ENCODE assay signal across 12 cellular contexts in the genomic region with DNA sequence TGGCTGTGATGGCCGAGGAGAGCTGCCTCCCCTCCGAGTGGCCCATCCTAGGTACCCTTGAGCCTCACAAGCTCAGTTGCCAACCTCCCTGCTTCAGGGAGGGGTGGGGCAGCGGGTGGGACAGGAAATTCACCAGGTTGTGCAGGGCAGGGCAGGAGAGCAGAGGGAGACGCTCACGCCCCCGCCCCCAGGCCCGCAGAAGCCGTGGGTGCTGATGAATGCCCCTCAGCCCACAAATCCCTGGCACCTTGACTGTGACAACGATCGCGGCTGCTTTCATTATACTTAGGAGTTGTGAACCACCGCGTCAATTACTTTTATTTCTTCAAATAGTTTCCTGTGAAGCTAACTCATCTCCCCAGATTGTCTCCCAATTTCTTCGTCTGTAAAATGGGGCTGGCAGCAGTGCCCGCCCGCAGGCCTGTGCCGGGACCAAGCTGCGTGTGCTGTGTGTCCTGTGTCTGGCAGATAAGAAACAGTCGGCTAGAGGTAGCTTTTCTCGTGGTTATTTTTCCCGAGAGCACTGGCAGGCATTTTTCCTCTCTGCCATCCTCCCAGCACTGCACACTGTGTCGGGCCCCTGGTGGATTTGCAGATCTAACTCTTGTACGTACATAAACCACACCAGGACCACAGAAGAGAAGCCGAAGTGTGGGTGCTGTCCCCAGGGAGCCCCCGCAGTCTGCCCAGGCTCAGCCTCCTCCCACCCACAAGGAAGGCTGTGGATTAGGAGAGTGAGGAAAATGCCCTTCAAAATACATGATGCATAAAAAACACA. TPM values are rescaled to one million over a fixed set of nuclear protein-coding genes. Genes with fewer than 3 reads are reported as not detected.
DNase-seq lines count a peak whose midpoint lies in the region; TF ChIP-seq lines count a peak whose summit lies in the region.
"Had no signal": no experiment of that assay in that cellular context is flagged by ENCODE, and none has a peak within 500 bp of the region (broad histone marks: within the 10 kb centered on the region; RNA-seq: fewer than 3 reads in every experiment).

No MANE protein-coding gene starts in this region.

- peaks cover 8% of the 10 kb centered on the region for H3K27me3 Mint-ChIP-seq in activated naive CD4-positive, alpha-beta T cell treated with anti-CD3 and anti-CD28 coated beads, Interleukin-2, amount 10 ng/mL, durations not matched to agents 7 days and 5 days
- H3K27me3 Mint-ChIP-seq: stimulated activated naive CD8-positive, alpha-beta T cell treated with anti-CD3 and anti-CD28 coated beads, Interleukin-15, Interleukin-2, amounts not matched to agents 100 ng/mL and 50 ng/mL, for 24 hours had no signal

- H3K27me3 ChIP-seq in OCI-LY1 (ENCODE audit: insufficient read depth, low read length) (peaks cover 6% of the 10 kb centered on the region; the same call in 1 of the 2 replicates), spleen (replicated peaks in 1 of 7) (peaks cover 0 to 4% (median 0%) of the 10 kb centered on the region in 7 donors), testis (no peaks in the 10 kb centered on the region)

- no peak overlapping the region for H3K4me3 Mint-ChIP-seq in activated naive CD4-positive, alpha-beta T cell treated with anti-CD3 and anti-CD28 coated beads, Interleukin-2, amount 10 ng/mL, durations not matched to agents 7 days and 5 days
- H3K4me3 Mint-ChIP-seq: stimulated activated naive CD8-positive, alpha-beta T cell treated with anti-CD3 and anti-CD28 coated beads, Interleukin-15, Interleukin-2, amounts not matched to agents 100 ng/mL and 50 ng/mL, for 24 hours had no signal

- H3K4me1 ChIP-seq in OCI-LY1 (ENCODE audit: insufficient read depth, low read length, severe bottlenecking): peaks cover 38% of the 10 kb centered on the region
- peaks cover 13 to 54% (median 53%) of the 10 kb centered on the region in 6 donors for H3K4me1 ChIP-seq in spleen
- H3K4me1 ChIP-seq in testis: peaks cover 5% of the 10 kb centered on the region

- intact Hi-C loops in spleen (cut with DNase I; ENCODE audit: low total_unique reads) (no loop called here), testis (cut with DNase I; ENCODE audit: low total_unique reads) (no loop called here)

- H3K4me3 ChIP-seq in OCI-LY1 (ENCODE audit: low read depth, low read length, poor library complexity, severe bottlenecking) (no peak overlapping the region), spleen (peak overlapping the region in 2 of 8 donors; percentile 14 to 48), testis (no peak overlapping the region)

- TF ChIP-seq POLR2A in spleen (IDR thresholded peaks at IDR 0.05): no peak
- no peak for TF ChIP-seq POLR2A in testis (IDR thresholded peaks at IDR 0.05)

- H4K20me1 ChIP-seq in OCI-LY1 (ENCODE audit: insufficient read depth, low read length): no peaks in the 10 kb centered on the region

- H2AFZ ChIP-seq in OCI-LY1 (ENCODE audit: low read length): no peak overlapping the region

- DNase-seq in activated CD8-positive, alpha-beta memory T cell treated with anti-CD3 and anti-CD28 coated beads, Interleukin-2, amount 50 U/mL, for 48 hours: peak; percentile 57
- no peak for DNase-seq in activated CD8-positive, alpha-beta memory T cell treated with anti-CD3 and anti-CD28 coated beads for 24 hours
- peak; percentile 66 for DNase-seq in activated naive CD4-positive, alpha-beta T cell treated with anti-CD3 and anti-CD28 coated beads, Interleukin-2, amount 10 ng/mL, durations not matched to agents 7 days and 5 days
- DNase-seq in spleen (peak; percentile 80), testis (no peak), NCI-H2171 treated with DMSO at 0.1 percent for 48 hours (lab: John Stamatoyannopoulos, UW) (no peak)
- no peak for DNase-seq in stimulated activated CD4-positive, alpha-beta T cell treated with anti-CD3 and anti-CD28 coated beads, Interleukin-4, amount 100 ng/mL, for 24 hours
- DNase-seq: NCI-H1694 had no signal

- TF ChIP-seq CTCF in OCI-LY1 (IDR thresholded peaks at IDR 0.05; ENCODE audit: low read length) (no peak), spleen (IDR thresholded peaks at IDR 0.05 in 8 of 11, conservative IDR thresholded peaks at IDR 0.05 in 3 of 11) (no peak), testis (IDR thresholded peaks at IDR 0.05) (no peak)

- 30 to 41% (median 39%) methylated on average over 20 to 25 of the region's 25 CpGs for WGBS in spleen, 5 donors
- WGBS in testis, 2 donors: 40 to 46% methylated on average over 22 to 25 of the region's 25 CpGs

- CTCF ChIA-PET in activated naive CD4-positive, alpha-beta T cell treated with anti-CD3 and anti-CD28 coated beads, Interleukin-2, amount 10 ng/mL, durations not matched to agents 7 days and 5 days (lab: Charles Lee): interaction anchor here (1.3 kb wide), 1 partner anchor 86 kb away, joined by 4 read pairs; no protein-coding TSS in a partner anchor

- H3K9me3 ChIP-seq in OCI-LY1 (ENCODE audit: low read length): no peaks in the 10 kb centered on the region
- no peaks in the 10 kb centered on the region for H3K9me3 ChIP-seq in spleen
- no peaks in the 10 kb centered on the region for H3K9me3 ChIP-seq in testis

- H3K36me3 Mint-ChIP-seq in activated naive CD4-positive, alpha-beta T cell treated with anti-CD3 and anti-CD28 coated beads, Interleukin-2, amount 10 ng/mL, durations not matched to agents 7 days and 5 days: peaks cover 8% of the 10 kb centered on the region

- no peaks in the 10 kb centered on the region for H3K9me3 Mint-ChIP-seq in activated naive CD4-positive, alpha-beta T cell treated with anti-CD3 and anti-CD28 coated beads, Interleukin-2, amount 10 ng/mL, durations not matched to agents 7 days and 5 days

- H3K27ac ChIP-seq in OCI-LY1 (ENCODE audit: low read depth, low read length, poor library complexity, severe bottlenecking): peak overlapping the region; percentile 9
- peak overlapping the region; percentile 36 to 92 (median 72) for H3K27ac ChIP-seq in spleen
- H3K27ac ChIP-seq in testis: no peak overlapping the region

- H3K9ac ChIP-seq in OCI-LY1 (ENCODE audit: low read length): no peak overlapping the region

- no peak overlapping the region for H3K4me2 ChIP-seq in OCI-LY1 (ENCODE audit: low read length)

- no peaks in the 10 kb centered on the region for H3K9me2 ChIP-seq in OCI-LY1 (ENCODE audit: low read depth, low read length)

- H3K36me3 ChIP-seq in OCI-LY1 (ENCODE audit: insufficient read depth, low read length): no peaks in the 10 kb centered on the region
- H3K36me3 ChIP-seq in spleen: no peaks in the 10 kb centered on the region
- H3K36me3 ChIP-seq in testis (ENCODE audit: low read depth, missing control alignments): no peaks in the 10 kb centered on the region

- H3K27ac Mint-ChIP-seq in activated naive CD4-positive, alpha-beta T cell treated with anti-CD3 and anti-CD28 coated beads, Interleukin-2, amount 10 ng/mL, durations not matched to agents 7 days and 5 days: no peak overlapping the region
- H3K27ac Mint-ChIP-seq: stimulated activated naive CD8-positive, alpha-beta T cell treated with anti-CD3 and anti-CD28 coated beads, Interleukin-15, Interleukin-2, amounts not matched to agents 100 ng/mL and 50 ng/mL, for 24 hours had no signal

- no peaks in the 10 kb centered on the region for H3K79me2 ChIP-seq in OCI-LY1 (ENCODE audit: insufficient read depth, low read length)

- H3K4me1 Mint-ChIP-seq in activated naive CD4-positive, alpha-beta T cell treated with anti-CD3 and anti-CD28 coated beads, Interleukin-2, amount 10 ng/mL, durations not matched to agents 7 days and 5 days: peaks cover 14% of the 10 kb centered on the region

- no peaks in the 10 kb centered on the region for H3F3A ChIP-seq in OCI-LY1 (ENCODE audit: insufficient read depth, low read length)

RNA-seq across cellular contexts. Expression of gene RASA3, which starts 7.9 kb away (rescaled TPM):
- total RNA-seq in spleen: 10 to 100 TPM; 35.9 to 52.8 (median 52.0) TPM
- 10 to 100 TPM; 11.7 to 17.2 (median 12.1) TPM for polyA plus RNA-seq in spleen
- 10 to 100 TPM; 16.4 to 21.6 TPM for total RNA-seq in testis
- 13.2 TPM for polyA plus RNA-seq in testis (ENCODE audit: insufficient read depth, low read depth, low replicate concordance)

RNA-seq across cellular contexts. Expression of gene CFAP97D2, which starts 38.7 kb away (rescaled TPM):
- total RNA-seq in spleen (not detected), testis (1 to 10 TPM; 1.5 to 2.3 TPM)
- polyA plus RNA-seq in spleen (under 1 TPM in 1 of 3 donors, not detected in 2; 0.05 TPM), testis (ENCODE audit: insufficient read depth, low read depth, low replicate concordance) (2.7 TPM)
- total RNA-seq: esophagus mucosa, right cardiac atrium had no signal
- polyA plus RNA-seq: right cardiac atrium had no signal

Comparison
In these comparisons a context has a peak if more than half of its experiments do, and no peak if none do; other contexts are left out.
1. DNase-seq: peak in activated CD8-positive, alpha-beta memory T cell treated with anti-CD3 and anti-CD28 coated beads, Interleukin-2, amount 50 U/mL, for 48 hours (single experiment), activated naive CD4-positive, alpha-beta T cell treated with anti-CD3 and anti-CD28 coated beads, Interleukin-2, amount 10 ng/mL, durations not matched to agents 7 days and 5 days (single experiment) and spleen (single experiment); none in activated CD8-positive, alpha-beta memory T cell treated with anti-CD3 and anti-CD28 coated beads for 24 hours (single experiment), testis (single experiment), NCI-H2171 treated with DMSO at 0.1 percent for 48 hours (single experiment) and stimulated activated CD4-positive, alpha-beta T cell treated with anti-CD3 and anti-CD28 coated beads, Interleukin-4, amount 100 ng/mL, for 24 hours (single experiment).
2. H3K27ac ChIP-seq: peak in OCI-LY1 (single experiment) and spleen (8 of 8); none in testis (0 of 2).